Comparison of ENCODE assay signal across 20 cellular contexts in genomic region chr9:19160085-19160484, GRCh38. TPM values are rescaled to one million over a fixed set of nuclear protein-coding genes. Genes with fewer than 3 reads are reported as not detected.
DNase-seq lines count a peak whose midpoint lies in the region; ATAC-seq, FAIRE-seq and TF ChIP-seq lines count a peak whose summit lies in the region.
"Had no signal": no experiment of that assay in that cellular context is flagged by ENCODE, and none has a peak within 500 bp of the region (broad histone marks: within the 10 kb centered on the region; RNA-seq: fewer than 3 reads in every experiment).

No MANE protein-coding gene starts in this region.

- 83% methylated on average over 3 of the region's 3 CpGs for WGBS in HepG2 (ENCODE audit: low lambda C conversion rate)
- WGBS in right lobe of liver (ENCODE audit: insufficient coverage, low coverage, low lambda C conversion rate, missing lambda C conversion rate) = 36% methylated on average over 3 of the region's 3 CpGs

- TF ChIP-seq EP300 in HepG2 (IDR thresholded peaks at IDR 0.05; ENCODE audit: low read depth in 2 of 2, low read length in 2 of 2) = no peak
- no peak for TF ChIP-seq EP300 in HepG2 (CRISPR knock-in tag; IDR thresholded peaks at IDR 0.05; ENCODE audit: borderline replicate concordance)

- no peak for TF ChIP-seq RAD21 in HepG2 (CRISPR knock-in tag; IDR thresholded peaks at IDR 0.05)

- POLR2A ChIA-PET in HepG2 (lab: Yijun Ruan, JAX) = interaction anchor here (4.9 kb wide), 1 partner anchor 8 kb away, joined by 33 read pairs; no protein-coding TSS in a partner anchor
- POLR2A ChIA-PET in T-cell (lab: Charles Lee) = interaction anchor here in 1 of 2 donors (0.7 kb wide), 2 partner anchors 58 to 182 kb away, joined by 6 read pairs; no protein-coding TSS in a partner anchor

- H3K36me3 Mint-ChIP-seq in T-cell (no peaks in the 10 kb centered on the region), type B pancreatic cell (no peaks in the 10 kb centered on the region)

- BruUV-seq in HepG2 (replicated peaks; lab: Mats Ljungman, UMichigan) = no TSS peak

- H3K9me3 Mint-ChIP-seq in T-cell (no peaks in the 10 kb centered on the region), type B pancreatic cell (peaks cover 4% of the 10 kb centered on the region)
- H3K9me3 Mint-ChIP-seq: CD4-positive, alpha-beta T cell had no signal

- no peak overlapping the region for H2AFZ ChIP-seq in HepG2 (ENCODE audit: low read length)

- DNase-seq in HepG2 (ENCODE audit: low spot score) = no peak
- no peak for DNase-seq in right lobe of liver
- DNase-seq in T-cell = no peak
- DNase-seq in erythroblast (lab: John Stamatoyannopoulos, UW) = peak; percentile 61 to 68
- DNase-seq in type B pancreatic cell (ENCODE audit: extremely low spot score, unreplicated experiment) = no peak
- DNase-seq in BE2C = no peak
- no peak for DNase-seq in GM20000 (ENCODE audit: low spot score)
- no peak for DNase-seq in D721Med (ENCODE audit: insufficient read length, low spot score)
- DNase-seq: activated CD8-positive, alpha-beta memory T cell treated with anti-CD3 and anti-CD28 coated beads, Interleukin-2, amount 50 U/mL, for 48 hours; activated gamma-delta T cell treated with Interleukin-2 at 50 U/mL for 16 hours; aorta; CD4-positive, alpha-beta T cell; dermis blood vessel endothelial cell; GDM1; left ventricle myocardium superior; NCI-H1092 treated with DMSO at 0.1 percent for 48 hours; NCI-H2029 had no signal

- CTCF ChIA-PET in HepG2 (lab: Yijun Ruan, JAX; ENCODE audit: low intra/inter-chr PET ratio, low total read pairs) = no interaction called here
- CTCF ChIA-PET in T-cell (lab: Charles Lee) = no interaction called here

- H3K4me1 Mint-ChIP-seq in T-cell (peaks cover 25 to 36% (median 26%) of the 10 kb centered on the region in 3 donors), type B pancreatic cell (ENCODE audit: unreplicated experiment) (peaks cover 16% of the 10 kb centered on the region)

- H3K27me3 Mint-ChIP-seq in T-cell (no peaks in the 10 kb centered on the region), type B pancreatic cell (no peaks in the 10 kb centered on the region)
- H3K27me3 Mint-ChIP-seq: CD4-positive, alpha-beta T cell had no signal

- TF ChIP-seq POLR2A in HepG2 (IDR thresholded peaks at IDR 0.05; ENCODE audit: insufficient read depth in 1 of 2, low read depth in 2 of 2, low read length in 2 of 2) (no peak), right lobe of liver (IDR thresholded peaks at IDR 0.05) (no peak), erythroblast (IDR thresholded peaks at IDR 0.05; ENCODE audit: low read length) (no peak)

- no peaks in the 10 kb centered on the region for H3K36me3 ChIP-seq in HepG2 (replicated peaks in 1 of 2; ENCODE audit: control insufficient read depth in 1 of 2, insufficient read depth in 2 of 2, low read length in 2 of 2)
- no peaks in the 10 kb centered on the region for H3K36me3 ChIP-seq in right lobe of liver
- no peaks in the 10 kb centered on the region for H3K36me3 ChIP-seq in BE2C
- H3K36me3 ChIP-seq: prostate gland had no signal

- no peaks in the 10 kb centered on the region for H3K27me3 ChIP-seq in HepG2 (ENCODE audit: control insufficient read depth in 1 of 2, insufficient read depth in 2 of 2, low read length in 2 of 2)
- no peaks in the 10 kb centered on the region for H3K27me3 ChIP-seq in right lobe of liver
- H3K27me3 ChIP-seq in BE2C = no peaks in the 10 kb centered on the region

- H3K9me3 ChIP-seq in HepG2 (ENCODE audit: low read length) = no peaks in the 10 kb centered on the region
- no peaks in the 10 kb centered on the region for H3K9me3 ChIP-seq in right lobe of liver
- no peaks in the 10 kb centered on the region for H3K9me3 ChIP-seq in BE2C
- H3K9me3 ChIP-seq: prostate gland had no signal

- no peak overlapping the region for H3K4me2 ChIP-seq in HepG2 (ENCODE audit: low read depth, low read length)
- H3K4me2 ChIP-seq: KMS-11 had no signal

- in situ Hi-C loops in HepG2 (cut with HindIII; ENCODE audit: extremely low pct_ligation_motif_present, low pct_unique_long_range_greater_than_20kb) = no loop called here

- H3K9ac ChIP-seq in HepG2 (ENCODE audit: insufficient read depth, low read depth, low read length) = peak overlapping the region; percentile 28; the same call in 1 of the 2 replicates
- H3K9ac ChIP-seq: KMS-11 had no signal

- intact Hi-C loops in HepG2 (cut with micrococcal nuclease; ENCODE audit: unreplicated experiment) = no loop called here
- intact Hi-C loops in right lobe of liver (cut with DNase I) = no loop called here

- TF ChIP-seq CTCF in HepG2 (CRISPR knock-in tag; IDR thresholded peaks at IDR 0.05) (no peak), right lobe of liver (IDR thresholded peaks at IDR 0.05) (no peak), type B pancreatic cell (conservative IDR thresholded peaks at IDR 0.05) (no peak), BE2C (IDR thresholded peaks at IDR 0.05; ENCODE audit: low read depth, low read length) (no peak), GM20000 (IDR thresholded peaks at IDR 0.05; ENCODE audit: extremely low read depth, missing control alignments) (no peak), D721Med (IDR thresholded peaks at IDR 0.05; ENCODE audit: insufficient read depth, missing control alignments) (no peak)

- H3K4me3 Mint-ChIP-seq in T-cell (no peak overlapping the region), type B pancreatic cell (no peak overlapping the region)
- H3K4me3 Mint-ChIP-seq: CD4-positive, alpha-beta T cell had no signal

- peak overlapping the region; percentile 72 to 76 for H3K27ac Mint-ChIP-seq in T-cell
- peak overlapping the region; percentile 35 for H3K27ac Mint-ChIP-seq in type B pancreatic cell
- H3K27ac Mint-ChIP-seq: CD4-positive, alpha-beta T cell had no signal

- H3K27ac ChIP-seq in HepG2 (ENCODE audit: extremely low read length, insufficient read depth, low read length) (peak overlapping the region; percentile 99), right lobe of liver (peak overlapping the region in 1 of 3 donors; percentile 95)
- H3K27ac ChIP-seq: KMS-11, prostate gland had no signal

- H3K4me1 ChIP-seq in HepG2 (ENCODE audit: insufficient read depth, low read length) = peaks cover 100% of the 10 kb centered on the region
- H3K4me1 ChIP-seq in right lobe of liver = peaks cover 0 to 49% (median 12%) of the 10 kb centered on the region in 4 donors
- peaks cover 4% of the 10 kb centered on the region; the same call in 1 of the 2 replicates for H3K4me1 ChIP-seq in BE2C
- H3K4me1 ChIP-seq: prostate gland had no signal

- H3K79me2 ChIP-seq in HepG2 (ENCODE audit: insufficient read depth, low read length) = no peaks in the 10 kb centered on the region

- FAIRE-seq in HepG2 (lab: Jason Lieb, UNC) = no peak
- FAIRE-seq in D721Med (lab: Jason Lieb, UNC) = no peak

- H3K4me3 ChIP-seq in HepG2 (replicated peaks in 1 of 3; ENCODE audit: insufficient read depth in 1 of 3, low read depth in 2 of 3, low read length in 3 of 3) (no peak overlapping the region), right lobe of liver (no peak overlapping the region), BE2C (ENCODE audit: low read depth, low read length) (no peak overlapping the region)
- H3K4me3 ChIP-seq: prostate gland had no signal

- no peaks in the 10 kb centered on the region for H4K20me1 ChIP-seq in HepG2 (ENCODE audit: insufficient read depth, low read length)

- ATAC-seq in HepG2 = no peak
- ATAC-seq in right lobe of liver = no peak
- ATAC-seq in T-cell (replicated peaks in 1 of 4) = no peak
- ATAC-seq: left ventricle myocardium superior, Right ventricle myocardium inferior had no signal

RNA-seq across cellular contexts. Expression of gene PLIN2, which starts 32.8 kb away (rescaled TPM):
- total RNA-seq in HepG2 (2016; rRNA removed; fragmentation: Illumina TruSeq; extraction: Trizol) (173 and 246 TPM in 2 replicates), right lobe of liver (1,000 to 10,000 TPM in 2 of 6 experiments, 100 to 1,000 TPM in 4; 151 to 2,070 (median 532) TPM), T-cell (10 to 100 TPM; 15.6 to 47.3 (median 38.7) TPM), type B pancreatic cell (ENCODE audit: low replicate concordance) (79.1 and 95.1 TPM in 2 replicates)
- 50.1 and 56.5 TPM in 2 replicates for total RNA-seq in HepG2 (2016; cell fraction: cytosol; rRNA removed; fragmentation: Illumina TruSeq; extraction: Trizol; ENCODE audit: low read depth)
- 166 and 239 TPM in 2 replicates for total RNA-seq in HepG2 (2016; cell fraction: insoluble cytoplasmic fraction; rRNA removed; fragmentation: Illumina TruSeq; extraction: Trizol)
- 84.9 and 96.5 TPM in 2 replicates for total RNA-seq in HepG2 (2016; cell fraction: membrane; rRNA removed; fragmentation: Illumina TruSeq; extraction: Trizol)
- total RNA-seq in HepG2 (2016; cell fraction: nucleus; rRNA removed; fragmentation: Illumina TruSeq; extraction: Trizol) = 91.2 and 93.1 TPM in 2 replicates
- 822 and 951 TPM in 2 replicates for polyA plus RNA-seq in HepG2 (2011; rRNA removed)
- polyA plus RNA-seq in HepG2 (2011; cell fraction: cytosol; rRNA removed) = 1,188 and 1,378 TPM in 2 replicates
- 444 and 605 TPM in 2 replicates for polyA plus RNA-seq in HepG2 (2011; cell fraction: nucleus; rRNA removed)
- 656 and 669 TPM in 2 replicates for polyA plus RNA-seq in HepG2 (2012)
- polyA plus RNA-seq in HepG2 (2016; cell fraction: cytosol; fragmentation: Illumina TruSeq; extraction: Trizol; ENCODE audit: low read depth) = 43.1 and 46.9 TPM in 2 replicates
- 237 and 238 TPM in 2 replicates for polyA plus RNA-seq in HepG2 (2016; cell fraction: insoluble cytoplasmic fraction; fragmentation: Illumina TruSeq; extraction: Trizol; ENCODE audit: low read depth)
- 58.7 and 59.1 TPM in 2 replicates for polyA plus RNA-seq in HepG2 (2016; cell fraction: membrane; fragmentation: Illumina TruSeq; extraction: Trizol; ENCODE audit: low read depth)
- 110 and 124 TPM in 2 replicates for polyA plus RNA-seq in HepG2 (2016; cell fraction: nucleus; fragmentation: Illumina TruSeq; extraction: Trizol; ENCODE audit: insufficient read depth, low read depth)
- polyA minus RNA-seq in HepG2 (2011; rRNA and poly(A)+ RNA removed; ENCODE audit: low replicate concordance) = 19.7 and 3,602 TPM in 2 replicates
- polyA minus RNA-seq in HepG2 (2011; cell fraction: cytosol; rRNA and poly(A)+ RNA removed) = 634 and 723 TPM in 2 replicates
- 230 and 413 TPM in 2 replicates for polyA minus RNA-seq in HepG2 (2011; cell fraction: nucleus; rRNA and poly(A)+ RNA removed)
- polyA plus RNA-seq in BE2C (2012; ENCODE audit: insufficient read depth, insufficient read length, low read depth) = 14.3 TPM

RNA-seq across cellular contexts. Expression of gene HAUS6, which starts 57.4 kb away (rescaled TPM):
- total RNA-seq in HepG2 (2016; rRNA removed; fragmentation: Illumina TruSeq; extraction: Trizol) = 31.1 and 51.3 TPM in 2 replicates
- 8.8 and 9.4 TPM in 2 replicates for total RNA-seq in HepG2 (2016; cell fraction: cytosol; rRNA removed; fragmentation: Illumina TruSeq; extraction: Trizol; ENCODE audit: low read depth)
- 28.3 and 49.0 TPM in 2 replicates for total RNA-seq in HepG2 (2016; cell fraction: insoluble cytoplasmic fraction; rRNA removed; fragmentation: Illumina TruSeq; extraction: Trizol)
- 13.2 and 16.4 TPM in 2 replicates for total RNA-seq in HepG2 (2016; cell fraction: membrane; rRNA removed; fragmentation: Illumina TruSeq; extraction: Trizol)
- total RNA-seq in HepG2 (2016; cell fraction: nucleus; rRNA removed; fragmentation: Illumina TruSeq; extraction: Trizol) = 28.7 and 30.6 TPM in 2 replicates
- 6.2 and 9.8 TPM in 2 replicates for polyA plus RNA-seq in HepG2 (2011; rRNA removed)
- 3.9 and 4.5 TPM in 2 replicates for polyA plus RNA-seq in HepG2 (2011; cell fraction: cytosol; rRNA removed)
- 5.5 and 6.2 TPM in 2 replicates for polyA plus RNA-seq in HepG2 (2011; cell fraction: nucleus; rRNA removed)
- polyA plus RNA-seq in HepG2 (2012) = 8.1 and 13.3 TPM in 2 replicates
- polyA plus RNA-seq in HepG2 (2016; cell fraction: cytosol; fragmentation: Illumina TruSeq; extraction: Trizol; ENCODE audit: low read depth) = 0.77 and 1.1 TPM in 2 replicates
- 25.0 and 27.9 TPM in 2 replicates for polyA plus RNA-seq in HepG2 (2016; cell fraction: insoluble cytoplasmic fraction; fragmentation: Illumina TruSeq; extraction: Trizol; ENCODE audit: low read depth)
- polyA plus RNA-seq in HepG2 (2016; cell fraction: membrane; fragmentation: Illumina TruSeq; extraction: Trizol; ENCODE audit: low read depth) = 3.1 and 3.4 TPM in 2 replicates
- 36.4 and 41.0 TPM in 2 replicates for polyA plus RNA-seq in HepG2 (2016; cell fraction: nucleus; fragmentation: Illumina TruSeq; extraction: Trizol; ENCODE audit: insufficient read depth, low read depth)
- polyA minus RNA-seq in HepG2 (2011; rRNA and poly(A)+ RNA removed; ENCODE audit: low replicate concordance) = 10.4 and 16.3 TPM in 2 replicates
- polyA minus RNA-seq in HepG2 (2011; cell fraction: cytosol; rRNA and poly(A)+ RNA removed) = 9.9 and 12.0 TPM in 2 replicates
- polyA minus RNA-seq in HepG2 (2011; cell fraction: nucleus; rRNA and poly(A)+ RNA removed) = 21.0 and 21.8 TPM in 2 replicates
- 1 to 10 TPM; 2.9 to 8.1 (median 4.3) TPM for total RNA-seq in right lobe of liver
- 10 to 100 TPM in 4 of 5 donors, 1 to 10 TPM in 1; 8.7 to 17.0 (median 15.1) TPM for total RNA-seq in T-cell
- total RNA-seq in type B pancreatic cell (ENCODE audit: low replicate concordance) = 13.9 and 20.7 TPM in 2 replicates
- polyA plus RNA-seq in BE2C (2012; ENCODE audit: insufficient read depth, insufficient read length, low read depth) = 5.4 TPM

Comparison
In these comparisons a context has a peak if more than half of its experiments do, and no peak if none do; other contexts are left out.
1. DNase-seq: peak in erythroblast (2 of 2); none in HepG2 (single experiment), right lobe of liver (0 of 3), T-cell (0 of 34), type B pancreatic cell (single experiment), BE2C (single experiment), GM20000 (single experiment) and D721Med (single experiment).